36 cellular contexts compared by ENCODE assay signal in the genomic region with DNA sequence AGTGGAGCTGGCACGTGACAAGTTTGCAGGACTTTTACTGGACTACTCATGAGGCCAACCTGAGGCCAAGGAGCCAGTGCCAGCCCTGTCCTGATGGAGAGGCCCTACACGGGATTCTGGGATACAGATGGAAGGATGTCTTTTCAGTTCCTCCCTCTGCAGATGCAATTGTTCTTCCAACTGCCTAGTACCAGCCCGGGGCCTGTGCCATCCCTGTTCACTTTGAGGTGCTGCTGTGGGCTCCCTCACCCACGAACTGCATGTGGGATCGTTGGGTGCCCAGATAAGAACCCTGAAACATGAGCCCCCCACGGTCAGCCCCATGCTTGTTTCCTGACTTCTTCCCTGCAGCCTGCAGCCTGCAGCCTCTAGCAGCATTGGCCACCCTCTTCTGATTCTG.
"Had no signal": no experiment of that assay in that cellular context is flagged by ENCODE, and none has a peak within 500 bp of the region (broad histone marks: within the 10 kb centered on the region; RNA-seq: fewer than 3 reads in every experiment).

No MANE protein-coding gene starts in this region.

- H3K36me3 Mint-ChIP-seq: activated CD8-positive, alpha-beta memory T cell treated with anti-CD3 and anti-CD28 coated beads, Interleukin-2, amount 10 ng/mL, durations not matched to agents 7 days and 5 days; activated naive CD4-positive, alpha-beta T cell treated with anti-CD3 and anti-CD28 coated beads, Interleukin-2, amount 10 ng/mL, durations not matched to agents 7 days and 5 days; activated naive CD4-positive, alpha-beta T cell treated with anti-CD3 and anti-CD28 coated beads, Interleukin-2, amount 50 U/mL, for 24 hours; activated naive CD8-positive, alpha-beta T cell; activated naive CD8-positive, alpha-beta T cell treated with anti-CD3 and anti-CD28 coated beads, Interleukin-2, amount 10 ng/mL, durations not matched to agents 7 days and 5 days; brain; WTC11 had no signal

- H3K4me1 Mint-ChIP-seq: activated CD4-positive, alpha-beta memory T cell treated with anti-CD3 and anti-CD28 coated beads, Interleukin-2, amount 10 ng/mL, durations not matched to agents 7 days and 5 days; activated CD4-positive, alpha-beta T cell treated with anti-CD3 and anti-CD28 coated beads for 36 hours; activated CD4-positive, alpha-beta T cell treated with anti-CD3 and anti-CD28 coated beads, Interleukin-2, amount 10 ng/mL, durations not matched to agents 7 days and 5 days; activated CD8-positive, alpha-beta memory T cell treated with anti-CD3 and anti-CD28 coated beads, Interleukin-2, amount 10 ng/mL, durations not matched to agents 7 days and 5 days; activated naive CD4-positive, alpha-beta T cell treated with anti-CD3 and anti-CD28 coated beads, Interleukin-2, amount 10 ng/mL, durations not matched to agents 7 days and 5 days; activated naive CD4-positive, alpha-beta T cell treated with anti-CD3 and anti-CD28 coated beads, Interleukin-2, amount 50 U/mL, for 24 hours; activated naive CD8-positive, alpha-beta T cell treated with anti-CD3 and anti-CD28 coated beads, Interleukin-2, amount 10 ng/mL, durations not matched to agents 7 days and 5 days; activated naive CD8-positive, alpha-beta T cell treated with anti-CD3 and anti-CD28 coated beads, Interleukin-2, amount 50 U/mL, for 24 hours had no signal

- H3K9me3 Mint-ChIP-seq: activated CD4-positive, alpha-beta memory T cell treated with anti-CD3 and anti-CD28 coated beads, Interleukin-2, amount 10 ng/mL, durations not matched to agents 7 days and 5 days; activated CD4-positive, alpha-beta T cell treated with anti-CD3 and anti-CD28 coated beads, Interleukin-2, amount 10 ng/mL, durations not matched to agents 7 days and 5 days; activated naive CD4-positive, alpha-beta T cell treated with anti-CD3 and anti-CD28 coated beads, Interleukin-2, amount 10 ng/mL, durations not matched to agents 7 days and 5 days; activated naive CD4-positive, alpha-beta T cell treated with anti-CD3 and anti-CD28 coated beads, Interleukin-2, amount 50 U/mL, for 24 hours; activated naive CD8-positive, alpha-beta T cell treated with anti-CD3 and anti-CD28 coated beads, Interleukin-2, amount 10 ng/mL, durations not matched to agents 7 days and 5 days; activated naive CD8-positive, alpha-beta T cell treated with anti-CD3 and anti-CD28 coated beads, Interleukin-2, amount 50 U/mL, for 24 hours; activated T-cell treated with anti-CD3 and anti-CD28 coated beads, Interleukin-2, amount 50 U/mL, for 24 hours; activated T-helper 2 cell treated with anti-CD3 and anti-CD28 coated beads, Interferon-gamma antibody, Interleukin-2, Interleukin-4, amounts not matched to agents 10 μg/mL and 5 μg/mL and 100 μg/mL, durations not matched to agents 14 hours and 24 hours and 36 hours; T-helper 1 cell treated with Interleukin-12 subunit alpha and Interleukin-12 subunit beta and Interleukin-4 antibody, amounts not matched to agents 30 μg/mL and 1 μg/mL, for 36 hours; T-helper 2 cell treated with Interferon-gamma antibody and Interleukin-4, amounts not matched to agents 5 μg/mL and 100 μg/mL, for 36 hours had no signal

- ATAC-seq: activated CD4-positive, alpha-beta T cell treated with anti-CD3 and anti-CD28 coated beads for 36 hours; activated CD4-positive, CD25-positive, alpha-beta regulatory T cell treated with anti-CD3 and anti-CD28 coated beads, Interleukin-2, amount 50 U/mL, for 24 hours; activated CD8-positive, alpha-beta memory T cell treated with anti-CD3 and anti-CD28 coated beads, Interleukin-2, amount 10 ng/mL, durations not matched to agents 7 days and 5 days; activated CD8-positive, alpha-beta T cell treated with anti-CD3 and anti-CD28 coated beads, Interleukin-2, amount 10 ng/mL, durations not matched to agents 7 days and 5 days; activated naive CD8-positive, alpha-beta T cell treated with anti-CD3 and anti-CD28 coated beads, Interleukin-2, amount 50 U/mL, for 24 hours; WTC11 had no signal

- H3K4me3 ChIP-seq: ascending aorta, cardiac muscle cell had no signal

- H3K4me3 Mint-ChIP-seq: activated CD4-positive, alpha-beta memory T cell treated with anti-CD3 and anti-CD28 coated beads, Interleukin-2, amount 10 ng/mL, durations not matched to agents 7 days and 5 days; activated CD4-positive, alpha-beta T cell treated with anti-CD3 and anti-CD28 coated beads for 36 hours; activated CD4-positive, alpha-beta T cell treated with anti-CD3 and anti-CD28 coated beads, Interleukin-2, amount 10 ng/mL, durations not matched to agents 7 days and 5 days; activated CD8-positive, alpha-beta memory T cell treated with anti-CD3 and anti-CD28 coated beads, Interleukin-2, amount 10 ng/mL, durations not matched to agents 7 days and 5 days; activated CD8-positive, alpha-beta T cell treated with anti-CD3 and anti-CD28 coated beads, Interleukin-2, amount 10 ng/mL, durations not matched to agents 7 days and 5 days; activated naive CD4-positive, alpha-beta T cell treated with anti-CD3 and anti-CD28 coated beads, Interleukin-2, amount 10 ng/mL, durations not matched to agents 7 days and 5 days; activated naive CD4-positive, alpha-beta T cell treated with anti-CD3 and anti-CD28 coated beads, Interleukin-2, amount 50 U/mL, for 24 hours; activated naive CD8-positive, alpha-beta T cell; activated naive CD8-positive, alpha-beta T cell treated with anti-CD3 and anti-CD28 coated beads, Interleukin-2, amount 10 ng/mL, durations not matched to agents 7 days and 5 days; activated naive CD8-positive, alpha-beta T cell treated with anti-CD3 and anti-CD28 coated beads, Interleukin-2, amount 50 U/mL, for 24 hours; activated T-cell treated with anti-CD3 and anti-CD28 coated beads, Interleukin-2, amount 50 U/mL, for 24 hours; brain; T-helper 1 cell treated with Interleukin-12 subunit alpha and Interleukin-12 subunit beta and Interleukin-4 antibody, amounts not matched to agents 30 μg/mL and 1 μg/mL, for 36 hours; T-helper 2 cell treated with Interferon-gamma antibody and Interleukin-4, amounts not matched to agents 5 μg/mL and 100 μg/mL, for 36 hours; WTC11 had no signal

- H3K36me3 ChIP-seq: ascending aorta, cardiac muscle cell, WERI-Rb-1 had no signal

- H3K27me3 Mint-ChIP-seq: activated naive CD4-positive, alpha-beta T cell treated with anti-CD3 and anti-CD28 coated beads, Interleukin-2, amount 50 U/mL, for 24 hours; activated naive CD8-positive, alpha-beta T cell; brain had no signal

- H3K27me3 ChIP-seq: ascending aorta, cardiac muscle cell had no signal

- H3K9me3 ChIP-seq: ascending aorta had no signal

- DNase-seq: activated CD4-positive, alpha-beta memory T cell treated with anti-CD3 and anti-CD28 coated beads, Interleukin-2, amount 10 ng/mL, durations not matched to agents 7 days and 5 days; activated CD4-positive, alpha-beta T cell treated with anti-CD3 and anti-CD28 coated beads for 1 hour; activated CD4-positive, alpha-beta T cell treated with anti-CD3 and anti-CD28 coated beads for 36 hours; activated CD4-positive, alpha-beta T cell treated with anti-CD3 and anti-CD28 coated beads for 48 hours; activated CD4-positive, alpha-beta T cell treated with anti-CD3 and anti-CD28 coated beads, Interleukin-2, amount 10 ng/mL, durations not matched to agents 7 days and 5 days; activated CD4-positive, alpha-beta T cell treated with anti-CD3 and anti-CD28 coated beads, Interleukin-2, amount 50 U/mL, for 48 hours; activated CD4-positive, CD25-positive, alpha-beta regulatory T cell; activated CD8-positive, alpha-beta memory T cell treated with anti-CD3 and anti-CD28 coated beads for 24 hours; activated CD8-positive, alpha-beta memory T cell treated with anti-CD3 and anti-CD28 coated beads, Interleukin-2, amount 10 ng/mL, durations not matched to agents 7 days and 5 days; activated CD8-positive, alpha-beta memory T cell treated with anti-CD3 and anti-CD28 coated beads, Interleukin-2, amount 50 U/mL, for 48 hours; activated CD8-positive, alpha-beta T cell treated with anti-CD3 and anti-CD28 coated beads, Interleukin-2, amount 10 ng/mL, durations not matched to agents 7 days and 5 days; activated effector memory CD4-positive, alpha-beta T cell treated with Interleukin-2 at 50 U/mL for 16 hours; activated gamma-delta T cell; activated naive CD4-positive, alpha-beta T cell treated with anti-CD3 and anti-CD28 coated beads, Interleukin-2, amount 10 ng/mL, durations not matched to agents 7 days and 5 days; activated naive CD4-positive, alpha-beta T cell treated with Interleukin-2 at 50 U/mL for 16 hours; activated naive CD8-positive, alpha-beta T cell treated with anti-CD3 and anti-CD28 coated beads, Interleukin-2, amount 10 ng/mL, durations not matched to agents 7 days and 5 days; activated naive CD8-positive, alpha-beta T cell treated with anti-CD3 and anti-CD28 coated beads, Interleukin-2, amount 50 U/mL, for 24 hours; activated T-cell treated with anti-CD3 and anti-CD28 coated beads, Interleukin-2, amount 50 U/mL, for 24 hours; activated T-cell treated with anti-CD3 and anti-CD28 coated beads, Interleukin-2, amount 50 U/mL, for 48 hours; amygdala; anterior cingulate cortex; central memory CD4-positive, alpha-beta T cell; T-helper 1 cell; T-helper 2 cell; T-helper 9 cell; WERI-Rb-1 had no signal

- H3K27ac ChIP-seq: ascending aorta, cardiac muscle cell, WERI-Rb-1 had no signal

- H3K27ac Mint-ChIP-seq: activated CD4-positive, alpha-beta memory T cell treated with anti-CD3 and anti-CD28 coated beads, Interleukin-2, amount 10 ng/mL, durations not matched to agents 7 days and 5 days; activated CD4-positive, alpha-beta T cell treated with anti-CD3 and anti-CD28 coated beads for 36 hours; activated CD4-positive, alpha-beta T cell treated with anti-CD3 and anti-CD28 coated beads, Interleukin-2, amount 10 ng/mL, durations not matched to agents 7 days and 5 days; activated CD8-positive, alpha-beta memory T cell treated with anti-CD3 and anti-CD28 coated beads, Interleukin-2, amount 10 ng/mL, durations not matched to agents 7 days and 5 days; activated CD8-positive, alpha-beta T cell treated with anti-CD3 and anti-CD28 coated beads, Interleukin-2, amount 10 ng/mL, durations not matched to agents 7 days and 5 days; activated naive CD4-positive, alpha-beta T cell treated with anti-CD3 and anti-CD28 coated beads, Interleukin-2, amount 10 ng/mL, durations not matched to agents 7 days and 5 days; activated naive CD4-positive, alpha-beta T cell treated with anti-CD3 and anti-CD28 coated beads, Interleukin-2, amount 50 U/mL, for 24 hours; activated naive CD8-positive, alpha-beta T cell; activated naive CD8-positive, alpha-beta T cell treated with anti-CD3 and anti-CD28 coated beads, Interleukin-2, amount 10 ng/mL, durations not matched to agents 7 days and 5 days; activated naive CD8-positive, alpha-beta T cell treated with anti-CD3 and anti-CD28 coated beads, Interleukin-2, amount 50 U/mL, for 24 hours; activated T-cell treated with anti-CD3 and anti-CD28 coated beads, Interleukin-2, amount 50 U/mL, for 24 hours; activated T-helper 2 cell treated with anti-CD3 and anti-CD28 coated beads, Interferon-gamma antibody, Interleukin-2, Interleukin-4, amounts not matched to agents 10 μg/mL and 5 μg/mL and 100 μg/mL, durations not matched to agents 14 hours and 24 hours and 36 hours; T-helper 1 cell treated with Interleukin-12 subunit alpha and Interleukin-12 subunit beta and Interleukin-4 antibody, amounts not matched to agents 30 μg/mL and 1 μg/mL, for 36 hours; T-helper 2 cell treated with Interferon-gamma antibody and Interleukin-4, amounts not matched to agents 5 μg/mL and 100 μg/mL, for 36 hours; WTC11 had no signal
